ENCODE assay signal across 1 cellular context in genomic region chr3:160449660-160450598, GRCh38.
TF ChIP-seq lines count a peak whose summit lies in the region.

TRIM59 (minus strand) TSS chr3:160449786; CDS start chr3:160439183, 10,603 bp downstream.

TF ChIP-seq in A549, 52 proteins besides CTCF, POLR2A, EP300 and RAD21 (continued from another document):
- peak; percentile 39; the same call in 1 of the 2 replicates for TF ChIP-seq TFCP2L1 (CRISPR knock-in tag; IDR thresholded peaks at IDR 0.05)
- no peak; the same call in 1 of the 2 replicates for TF ChIP-seq ATOH8 (CRISPR knock-in tag; IDR thresholded peaks at IDR 0.05; ENCODE audit: low read depth)
- TF ChIP-seq EHF (CRISPR knock-in tag; IDR thresholded peaks at IDR 0.05) = peak; percentile 79
- no peak for TF ChIP-seq MAZ (IDR thresholded peaks at IDR 0.05; ENCODE audit: borderline replicate concordance, low read depth, low read length)
- TF ChIP-seq E2F6 (IDR thresholded peaks at IDR 0.05; ENCODE audit: borderline replicate concordance, low read depth) = peak; percentile 98
- TF ChIP-seq HDAC2 (IDR thresholded peaks at IDR 0.05) = no peak
- TF ChIP-seq KDM1A (IDR thresholded peaks at IDR 0.05; ENCODE audit: low read depth) = no peak
- no peak for TF ChIP-seq POLR2AphosphoS2 (conservative IDR thresholded peaks at IDR 0.05; ENCODE audit: low read length)
- no peak for TF ChIP-seq RCOR1 (IDR thresholded peaks at IDR 0.05; ENCODE audit: low read depth, low read length)
- TF ChIP-seq MAFK (IDR thresholded peaks at IDR 0.05; ENCODE audit: partially characterized antibody) = no peak
- TF ChIP-seq NR3C1 (IDR thresholded peaks at IDR 0.05) = no peak
- no peak for TF ChIP-seq JUNB (IDR thresholded peaks at IDR 0.05)
- TF ChIP-seq RFX5 (IDR thresholded peaks at IDR 0.05) = no peak
- peak; percentile 76 for TF ChIP-seq HOXB5 (CRISPR knock-in tag; IDR thresholded peaks at IDR 0.05)
- no peak for TF ChIP-seq HOXA7 (CRISPR knock-in tag; IDR thresholded peaks at IDR 0.05)
- TF ChIP-seq PHF8 (IDR thresholded peaks at IDR 0.05; ENCODE audit: borderline replicate concordance, low read depth) = peak; percentile 83
- TF ChIP-seq NPAS2 (CRISPR knock-in tag; IDR thresholded peaks at IDR 0.05; ENCODE audit: borderline replicate concordance) = no peak
- peak; percentile 99 for TF ChIP-seq MAX (IDR thresholded peaks at IDR 0.05)
- TF ChIP-seq REST (IDR thresholded peaks at IDR 0.05) = no peak
- TF ChIP-seq ZC3H11A (IDR thresholded peaks at IDR 0.05) = no peak
- TF ChIP-seq TP53 (CRISPR knock-in tag; IDR thresholded peaks at IDR 0.05) = no peak
- TF ChIP-seq CHD4 (IDR thresholded peaks at IDR 0.05; ENCODE audit: borderline replicate concordance) = no peak
- no peak for TF ChIP-seq SMC3 (IDR thresholded peaks at IDR 0.05)
- TF ChIP-seq FOXS1 (CRISPR knock-in tag; IDR thresholded peaks at IDR 0.05) = 0 out of 2 replicates have a peak, but pooled peaks have one; percentile 18
- peak in 1 of 2 experiments; percentile 85; a peak in 2 of 5 replicates for TF ChIP-seq JUN (IDR thresholded peaks at IDR 0.05)
- no peak for TF ChIP-seq SREBF2 (IDR thresholded peaks at IDR 0.05)
TF ChIP-seq in A549: peak in this region for 10.
